In genomic region chr19:2223391-2223790, GRCh38 we compare ENCODE assay signal across 29 cellular contexts. TPM values are rescaled to one million over a fixed set of nuclear protein-coding genes. Genes with fewer than 3 reads are reported as not detected.
DNase-seq lines count a peak whose midpoint lies in the region; ATAC-seq and TF ChIP-seq lines count a peak whose summit lies in the region.
"Had no signal": no experiment of that assay in that cellular context is flagged by ENCODE, and none has a peak within 500 bp of the region (broad histone marks: within the 10 kb centered on the region; RNA-seq: fewer than 3 reads in every experiment).

No MANE protein-coding gene starts in this region.

- POLR2A ChIA-PET in RWPE1 (lab: Yijun Ruan, JAX; ENCODE audit: low non-redundant PET): no interaction called here

- no peaks in the 10 kb centered on the region for H3K9me3 Mint-ChIP-seq in activated naive CD8-positive, alpha-beta T cell treated with anti-CD3 and anti-CD28 coated beads, Interleukin-2, amount 50 U/mL, for 24 hours
- no peaks in the 10 kb centered on the region for H3K9me3 Mint-ChIP-seq in activated naive CD8-positive, alpha-beta T cell treated with anti-CD3 and anti-CD28 coated beads for 36 hours
- no peaks in the 10 kb centered on the region for H3K9me3 Mint-ChIP-seq in effector memory CD8-positive, alpha-beta T cell
- H3K9me3 Mint-ChIP-seq in stimulated activated naive B cell treated with anti-CD40 and anti-IgM and Interleukin-4, amounts not matched to agents 10 μg/mL and 1 μg/mL and 100 μg/mL, for 72 hours: no peaks in the 10 kb centered on the region
- H3K9me3 Mint-ChIP-seq: HFFc6 had no signal

- no peak for TF ChIP-seq CTCF in RWPE1 (conservative IDR thresholded peaks at IDR 0.05; ENCODE audit: low read depth)

- H3K27me3 Mint-ChIP-seq in activated naive CD8-positive, alpha-beta T cell treated with anti-CD3 and anti-CD28 coated beads, Interleukin-2, amount 50 U/mL, for 24 hours: no peaks in the 10 kb centered on the region
- no peaks in the 10 kb centered on the region for H3K27me3 Mint-ChIP-seq in activated naive CD8-positive, alpha-beta T cell treated with anti-CD3 and anti-CD28 coated beads for 36 hours
- no peaks in the 10 kb centered on the region for H3K27me3 Mint-ChIP-seq in effector memory CD8-positive, alpha-beta T cell
- no peaks in the 10 kb centered on the region for H3K27me3 Mint-ChIP-seq in stimulated activated naive B cell treated with anti-CD40 and anti-IgM and Interleukin-4, amounts not matched to agents 10 μg/mL and 1 μg/mL and 100 μg/mL, for 72 hours

- H3K27ac Mint-ChIP-seq in activated naive CD8-positive, alpha-beta T cell treated with anti-CD3 and anti-CD28 coated beads, Interleukin-2, amount 50 U/mL, for 24 hours: peak overlapping the region; percentile 42
- no peak overlapping the region for H3K27ac Mint-ChIP-seq in activated naive CD8-positive, alpha-beta T cell treated with anti-CD3 and anti-CD28 coated beads for 36 hours
- H3K27ac Mint-ChIP-seq in effector memory CD8-positive, alpha-beta T cell: peak overlapping the region; percentile 91 to 97
- no peak overlapping the region for H3K27ac Mint-ChIP-seq in stimulated activated naive B cell treated with anti-CD40 and anti-IgM and Interleukin-4, amounts not matched to agents 10 μg/mL and 1 μg/mL and 100 μg/mL, for 72 hours
- H3K27ac Mint-ChIP-seq: HFFc6 had no signal

- H3K4me1 Mint-ChIP-seq in activated naive CD8-positive, alpha-beta T cell treated with anti-CD3 and anti-CD28 coated beads, Interleukin-2, amount 50 U/mL, for 24 hours: peaks cover 9% of the 10 kb centered on the region
- peaks cover 6% of the 10 kb centered on the region for H3K4me1 Mint-ChIP-seq in activated naive CD8-positive, alpha-beta T cell treated with anti-CD3 and anti-CD28 coated beads for 36 hours
- H3K4me1 Mint-ChIP-seq in effector memory CD8-positive, alpha-beta T cell (ENCODE audit: low read depth in 2 of 2): peaks cover 6 to 7% of the 10 kb centered on the region in 2 donors
- H3K4me1 Mint-ChIP-seq in stimulated activated naive B cell treated with anti-CD40 and anti-IgM and Interleukin-4, amounts not matched to agents 10 μg/mL and 1 μg/mL and 100 μg/mL, for 72 hours: peaks cover 20 to 49% of the 10 kb centered on the region in 2 donors

- H3K27ac ChIP-seq in RWPE1: 0 out of 2 replicates have a peak overlapping the region, but pooled peaks have one; percentile 64
- H3K27ac ChIP-seq: HL-60 had no signal

- H3K36me3 Mint-ChIP-seq in activated naive CD8-positive, alpha-beta T cell treated with anti-CD3 and anti-CD28 coated beads, Interleukin-2, amount 50 U/mL, for 24 hours (ENCODE audit: low read depth): peaks cover 32% of the 10 kb centered on the region
- peaks cover 17% of the 10 kb centered on the region for H3K36me3 Mint-ChIP-seq in activated naive CD8-positive, alpha-beta T cell treated with anti-CD3 and anti-CD28 coated beads for 36 hours
- H3K36me3 Mint-ChIP-seq in effector memory CD8-positive, alpha-beta T cell (ENCODE audit: insufficient read depth): peaks cover 20% of the 10 kb centered on the region
- peaks cover 58 to 62% of the 10 kb centered on the region in 2 donors for H3K36me3 Mint-ChIP-seq in stimulated activated naive B cell treated with anti-CD40 and anti-IgM and Interleukin-4, amounts not matched to agents 10 μg/mL and 1 μg/mL and 100 μg/mL, for 72 hours

- H3K4me3 Mint-ChIP-seq in activated naive CD8-positive, alpha-beta T cell treated with anti-CD3 and anti-CD28 coated beads, Interleukin-2, amount 50 U/mL, for 24 hours: no peak overlapping the region
- H3K4me3 Mint-ChIP-seq in activated naive CD8-positive, alpha-beta T cell treated with anti-CD3 and anti-CD28 coated beads for 36 hours: no peak overlapping the region
- no peak overlapping the region for H3K4me3 Mint-ChIP-seq in effector memory CD8-positive, alpha-beta T cell
- H3K4me3 Mint-ChIP-seq in stimulated activated naive B cell treated with anti-CD40 and anti-IgM and Interleukin-4, amounts not matched to agents 10 μg/mL and 1 μg/mL and 100 μg/mL, for 72 hours: peak overlapping the region in 1 of 2 donors; percentile 70
- H3K4me3 Mint-ChIP-seq: HFFc6 had no signal

- no peak for DNase-seq in activated naive CD8-positive, alpha-beta T cell treated with anti-CD3 and anti-CD28 coated beads, Interleukin-2, amount 50 U/mL, for 24 hours
- no peak for DNase-seq in activated naive CD8-positive, alpha-beta T cell treated with anti-CD3 and anti-CD28 coated beads for 36 hours
- DNase-seq in RWPE1 (ENCODE audit: low spot score) (no peak), NCI-H526 (lab: John Stamatoyannopoulos, UW) (no peak), NCI-H1436 (lab: John Stamatoyannopoulos, UW) (no peak)
- no peak for DNase-seq in effector memory CD8-positive, alpha-beta T cell
- DNase-seq in stimulated activated naive B cell treated with anti-CD40 and anti-IgM and Interleukin-4, amounts not matched to agents 10 μg/mL and 1 μg/mL and 100 μg/mL, for 72 hours: no peak
- DNase-seq: AML-193, COR-L47, DMS 273 treated with DMSO at 0.1 percent for 48 hours, DND-41, H7, HFFc6, KBM-7, NCI-H1092, NCI-H1436 treated with DMSO at 0.1 percent for 48 hours, NCI-H2029, NCI-H2227 treated with DMSO at 0.1 percent for 48 hours, NCI-H510A treated with DMSO at 0.1 percent for 48 hours, NCI-H82, SHP77 treated with DMSO at 0.1 percent for 48 hours had no signal

- no peak for ATAC-seq in activated naive CD8-positive, alpha-beta T cell treated with anti-CD3 and anti-CD28 coated beads, Interleukin-2, amount 50 U/mL, for 24 hours
- no peak for ATAC-seq in effector memory CD8-positive, alpha-beta T cell (replicated peaks)
- peak; percentile 9 to 21 for ATAC-seq in stimulated activated naive B cell treated with anti-CD40 and anti-IgM and Interleukin-4, amounts not matched to agents 10 μg/mL and 1 μg/mL and 100 μg/mL, for 72 hours (replicated peaks)
- ATAC-seq in HG02852 (IDR thresholded peaks at IDR 0.05; ENCODE audit: unreplicated experiment): no peak
- ATAC-seq: HepG2, SK-N-SH treated with all-trans-retinoic acid at 6 μM for 48 hours had no signal

- CTCF ChIA-PET in RWPE1 (lab: Yijun Ruan, JAX): no interaction called here

RNA-seq across cellular contexts. Expression of gene PLEKHJ1, which starts 12.7 kb away (rescaled TPM):
- total RNA-seq in activated naive CD8-positive, alpha-beta T cell treated with anti-CD3 and anti-CD28 coated beads for 36 hours: 10 to 100 TPM; 82.7 to 84.6 TPM

RNA-seq across cellular contexts. Expression of gene SF3A2, which starts 13.2 kb away (rescaled TPM):
- total RNA-seq in activated naive CD8-positive, alpha-beta T cell treated with anti-CD3 and anti-CD28 coated beads for 36 hours: 100 to 1,000 TPM; 160 to 162 TPM

RNA-seq across cellular contexts. Expression of gene AMH, which starts 25.7 kb away (rescaled TPM):
- total RNA-seq in activated naive CD8-positive, alpha-beta T cell treated with anti-CD3 and anti-CD28 coated beads for 36 hours: 1 to 10 TPM; 7.4 to 10.0 TPM

RNA-seq across cellular contexts. Expression of gene JSRP1, which starts 32.8 kb away (rescaled TPM):
- total RNA-seq in activated naive CD8-positive, alpha-beta T cell treated with anti-CD3 and anti-CD28 coated beads for 36 hours: under 1 TPM; 0.45 to 0.50 TPM
- total RNA-seq: A172, H7, RPMI7951 had no signal

RNA-seq across cellular contexts. Expression of gene PEAK3, which starts 58.6 kb away (rescaled TPM):
- total RNA-seq in activated naive CD8-positive, alpha-beta T cell treated with anti-CD3 and anti-CD28 coated beads for 36 hours: not detected
- total RNA-seq: G401, H7, HepG2, HT-29 had no signal

Comparison
In these comparisons a context has a peak if more than half of its experiments do, and no peak if none do; other contexts are left out.
1. H3K27ac Mint-ChIP-seq: peak in activated naive CD8-positive, alpha-beta T cell treated with anti-CD3 and anti-CD28 coated beads, Interleukin-2, amount 50 U/mL, for 24 hours (single experiment) and effector memory CD8-positive, alpha-beta T cell (2 of 2); none in activated naive CD8-positive, alpha-beta T cell treated with anti-CD3 and anti-CD28 coated beads for 36 hours (single experiment) and stimulated activated naive B cell treated with anti-CD40 and anti-IgM and Interleukin-4, amounts not matched to agents 10 μg/mL and 1 μg/mL and 100 μg/mL, for 72 hours (single experiment).
2. ATAC-seq: peak in stimulated activated naive B cell treated with anti-CD40 and anti-IgM and Interleukin-4, amounts not matched to agents 10 μg/mL and 1 μg/mL and 100 μg/mL, for 72 hours (2 of 2); none in activated naive CD8-positive, alpha-beta T cell treated with anti-CD3 and anti-CD28 coated beads, Interleukin-2, amount 50 U/mL, for 24 hours (single experiment), effector memory CD8-positive, alpha-beta T cell (single experiment) and HG02852 (single experiment).